ENCODE assay signal across 23 cellular contexts in the genomic region with DNA sequence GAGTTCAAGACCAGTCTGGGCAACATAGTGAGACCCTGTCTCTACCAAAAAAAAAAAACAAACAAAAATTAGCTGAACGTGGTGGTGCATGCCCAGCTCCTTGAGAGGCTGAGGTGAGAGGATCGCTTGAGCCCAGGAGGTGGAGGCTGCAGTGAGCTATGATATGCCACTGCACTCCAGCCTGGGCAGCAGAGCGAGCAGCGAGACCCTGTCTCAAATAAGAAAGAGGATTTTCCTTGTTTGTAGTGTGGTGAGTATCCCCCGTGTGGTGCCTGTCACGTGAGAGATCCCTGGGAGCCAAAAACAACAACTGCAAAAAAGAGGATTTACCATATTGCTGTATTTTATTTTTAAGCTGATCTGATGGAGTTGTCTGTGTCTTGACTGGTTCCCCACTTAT.
"Had no signal": no experiment of that assay in that cellular context is flagged by ENCODE, and none has a peak within 500 bp of the region (broad histone marks: within the 10 kb centered on the region; RNA-seq: fewer than 3 reads in every experiment).

No MANE protein-coding gene starts in this region.

- H3K4me3 ChIP-seq: adrenal gland, lower lobe of right lung, ovary, prostate gland, spleen, tibial artery had no signal

- DNase-seq: activated CD4-positive, alpha-beta T cell treated with anti-CD3 and anti-CD28 coated beads, Interleukin-2, amount 50 U/mL, for 48 hours; activated gamma-delta T cell treated with Interleukin-2 at 50 U/mL for 16 hours; adrenal gland; central memory CD4-positive, alpha-beta T cell; effector memory CD4-positive, alpha-beta T cell; foreskin keratinocyte; kidney; lower lobe of right lung; natural killer cell; ovary; spleen; stimulated activated CD4-positive, alpha-beta T cell treated with anti-CD3 and anti-CD28 coated beads, Interleukin-4, amount 100 ng/mL, for 1 hour; SW 1271; tibial artery; WERI-Rb-1 had no signal

- H3K27ac Mint-ChIP-seq: activated T-helper 1 cell treated with anti-CD3 and anti-CD28 coated beads, Interleukin-12 subunit alpha, Interleukin-12 subunit beta, Interleukin-2, Interleukin-4 antibody, amounts not matched to agents 30 ng/mL and 10 ng/mL and 1 ng/mL, durations not matched to agents 14 hours and 24 hours and 36 hours; mesothelial cell of epicardium; natural killer cell; stimulated activated naive CD8-positive, alpha-beta T cell treated with anti-CD3 and anti-CD28 coated beads, Interleukin-15, Interleukin-2, amounts not matched to agents 100 ng/mL and 50 ng/mL, for 24 hours; T-helper 2 cell treated with Interferon-gamma antibody and Interleukin-4, amounts not matched to agents 5 μg/mL and 100 μg/mL, for 36 hours had no signal

- H3K4me1 ChIP-seq: prostate gland had no signal

- H3K36me3 ChIP-seq: adrenal gland, lower lobe of right lung, ovary, prostate gland, tibial artery had no signal

- H3K36me3 Mint-ChIP-seq: natural killer cell had no signal

- H3K27me3 ChIP-seq: adrenal gland, foreskin keratinocyte, neutrophil, ovary, spleen, tibial artery had no signal

- ATAC-seq: foreskin keratinocyte, left lobe of liver, lower lobe of right lung, natural killer cell had no signal

- H3K9me3 ChIP-seq: adrenal gland, lower lobe of right lung, neutrophil, ovary, prostate gland, spleen, tibial artery had no signal

- H3K9me3 Mint-ChIP-seq: activated T-helper 1 cell treated with anti-CD3 and anti-CD28 coated beads, Interleukin-12 subunit alpha, Interleukin-12 subunit beta, Interleukin-2, Interleukin-4 antibody, amounts not matched to agents 30 ng/mL and 10 ng/mL and 1 ng/mL, durations not matched to agents 14 hours and 24 hours and 36 hours; mesothelial cell of epicardium; natural killer cell; stimulated activated naive CD8-positive, alpha-beta T cell treated with anti-CD3 and anti-CD28 coated beads, Interleukin-15, Interleukin-2, amounts not matched to agents 100 ng/mL and 50 ng/mL, for 24 hours; T-helper 2 cell treated with Interferon-gamma antibody and Interleukin-4, amounts not matched to agents 5 μg/mL and 100 μg/mL, for 36 hours had no signal

- H3K4me3 Mint-ChIP-seq: activated T-helper 1 cell treated with anti-CD3 and anti-CD28 coated beads, Interleukin-12 subunit alpha, Interleukin-12 subunit beta, Interleukin-2, Interleukin-4 antibody, amounts not matched to agents 30 ng/mL and 10 ng/mL and 1 ng/mL, durations not matched to agents 14 hours and 24 hours and 36 hours; mesothelial cell of epicardium; natural killer cell; stimulated activated naive CD8-positive, alpha-beta T cell treated with anti-CD3 and anti-CD28 coated beads, Interleukin-15, Interleukin-2, amounts not matched to agents 100 ng/mL and 50 ng/mL, for 24 hours; T-helper 2 cell treated with Interferon-gamma antibody and Interleukin-4, amounts not matched to agents 5 μg/mL and 100 μg/mL, for 36 hours had no signal

- H3K27ac ChIP-seq: adrenal gland, foreskin keratinocyte, lower lobe of right lung, neutrophil, ovary, prostate gland, tibial artery, WERI-Rb-1 had no signal

- H3K27me3 Mint-ChIP-seq: activated naive CD8-positive, alpha-beta T cell; stimulated activated naive CD8-positive, alpha-beta T cell treated with anti-CD3 and anti-CD28 coated beads, Interleukin-15, Interleukin-2, amounts not matched to agents 100 ng/mL and 50 ng/mL, for 24 hours had no signal
